14 cellular contexts compared by ENCODE assay signal in genomic region chr2:86158286-86158685, GRCh38. TPM values are rescaled to one million over a fixed set of nuclear protein-coding genes. Genes with fewer than 3 reads are reported as not detected.
DNase-seq lines count a peak whose midpoint lies in the region; ATAC-seq, FAIRE-seq and TF ChIP-seq lines count a peak whose summit lies in the region.
"Had no signal": no experiment of that assay in that cellular context is flagged by ENCODE, and none has a peak within 500 bp of the region (broad histone marks: within the 10 kb centered on the region; RNA-seq: fewer than 3 reads in every experiment).

No MANE protein-coding gene starts in this region.

- H3K27ac ChIP-seq in HCT116 (ENCODE audit: low read depth, low read length), result no peak overlapping the region
- H3K27ac ChIP-seq: C4-2B had no signal

- peaks cover 37 to 52% of the 10 kb centered on the region in 2 experiments; a peak in 3 of 4 replicates for H3K36me3 ChIP-seq in HCT116 (ENCODE audit: control insufficient read depth in 1 of 2, insufficient read depth in 2 of 2, low read length in 2 of 2)

- H4K20me1 ChIP-seq in HCT116 (ENCODE audit: insufficient read depth), result no peaks in the 10 kb centered on the region

- no peak overlapping the region for H2AFZ ChIP-seq in HCT116 (ENCODE audit: low read depth, low read length, poor library complexity, severe bottlenecking)
- H2AFZ ChIP-seq: GM23338 had no signal

- POLR2A ChIA-PET in HCT116 (lab: Charles Lee), result interaction anchor here (1.1 kb wide), 1 partner anchor 13 kb away, joined by 3 read pairs; no protein-coding TSS in a partner anchor

- peaks cover 2% of the 10 kb centered on the region for H3K4me1 Mint-ChIP-seq in T-helper 17 cell
- H3K4me1 Mint-ChIP-seq: GM23338, IgD-negative memory B cell had no signal

- H3K4me1 ChIP-seq in HCT116 (ENCODE audit: control insufficient read depth in 1 of 2, insufficient read depth in 2 of 2, low read length in 2 of 2), result no peaks in the 10 kb centered on the region
- H3K4me1 ChIP-seq: BE2C had no signal

- no peaks in the 10 kb centered on the region for H3K9me2 ChIP-seq in HCT116 (ENCODE audit: insufficient read depth)

- TF ChIP-seq RAD21 in HCT116 (IDR thresholded peaks at IDR 0.05; ENCODE audit: low read depth), result no peak

- no peaks in the 10 kb centered on the region for H3K79me2 ChIP-seq in HCT116 (ENCODE audit: insufficient read depth, low read length)

- H3K4me2 ChIP-seq in HCT116 (ENCODE audit: low read length), result no peak overlapping the region
- H3K4me2 ChIP-seq: GM23338 had no signal

- no peak for DNase-seq in HCT116 (ENCODE audit: low read depth, low spot score)
- DNase-seq in T-helper 17 cell, result no peak
- DNase-seq in myocyte (ENCODE audit: low read depth), result peak; percentile 25
- no peak for DNase-seq in GM19239 (ENCODE audit: insufficient read length, low spot score)
- DNase-seq in activated effector memory CD4-positive, alpha-beta T cell treated with anti-CD3 and anti-CD28 coated beads, Interleukin-2, amount 50 U/mL, for 16 hours, result no peak
- DNase-seq: BE2C; CD4-positive, alpha-beta memory T cell; DMS79; H7 had no signal

- no peak overlapping the region for H3K9ac ChIP-seq in HCT116 (ENCODE audit: low read length)

- no peaks in the 10 kb centered on the region for H3K27me3 ChIP-seq in HCT116 (ENCODE audit: insufficient read depth, low read length)
- H3K27me3 ChIP-seq: BE2C had no signal

- no peak for ATAC-seq in HCT116
- ATAC-seq in T-helper 17 cell, result no peak
- ATAC-seq: GM23338 had no signal

- H3K4me3 ChIP-seq in HCT116 (replicated peaks in 1 of 2; ENCODE audit: low read depth in 1 of 2, low read length in 2 of 2), result no peak overlapping the region
- H3K4me3 ChIP-seq: GM23338 had no signal

- RAD21 ChIA-PET in HCT116 (lab: Charles Lee; ENCODE audit: low non-redundant PET in 1 of 2, low total read pairs in 2 of 2, uncharacterized antibody in 2 of 2, unreplicated experiment in 2 of 2), result no interaction called here

- H3K27me3 Mint-ChIP-seq in T-helper 17 cell, result no peaks in the 10 kb centered on the region
- H3K27me3 Mint-ChIP-seq: CD4-positive, alpha-beta memory T cell; IgD-negative memory B cell had no signal

- peak overlapping the region; percentile 71 for H3K27ac Mint-ChIP-seq in T-helper 17 cell
- H3K27ac Mint-ChIP-seq: GM23338, IgD-negative memory B cell had no signal

- intact Hi-C loops in HCT116 (cut with micrococcal nuclease), result no loop called here

- no peaks in the 10 kb centered on the region for H3K9me3 ChIP-seq in HCT116 (ENCODE audit: control insufficient read depth in 1 of 2, insufficient read depth in 1 of 2, low read depth in 1 of 2, low read length in 2 of 2)
- no peaks in the 10 kb centered on the region for H3K9me3 ChIP-seq in T-helper 17 cell (ENCODE audit: control insufficient read depth, low read length, poor library complexity, severe bottlenecking)
- H3K9me3 ChIP-seq: BE2C had no signal

- BruUV-seq in HCT116 (replicated peaks; lab: Mats Ljungman, UMichigan), result TSS peak; percentile 29

- CTCF ChIA-PET in HCT116 (lab: Charles Lee), result no interaction called here

- no peak for TF ChIP-seq POLR2A in HCT116 (IDR thresholded peaks at IDR 0.05; ENCODE audit: borderline replicate concordance, extremely low read depth, insufficient read depth, insufficient read length)

- no peak for FAIRE-seq in GM19239 (lab: Jason Lieb, UNC)
- FAIRE-seq: A204.1, GM12891 had no signal

- no peak for TF ChIP-seq CTCF in HCT116 (IDR thresholded peaks at IDR 0.05 in 2 of 3, conservative IDR thresholded peaks at IDR 0.05 in 1 of 3; ENCODE audit: borderline replicate concordance in 1 of 3, insufficient read depth in 1 of 3, low read depth in 2 of 3, low read length in 2 of 3)

- no peaks in the 10 kb centered on the region for H3K36me3 Mint-ChIP-seq in T-helper 17 cell (ENCODE audit: low read depth)

- no peak overlapping the region for H3K4me3 Mint-ChIP-seq in T-helper 17 cell
- H3K4me3 Mint-ChIP-seq: CD4-positive, alpha-beta memory T cell; GM23338; IgD-negative memory B cell had no signal

TF ChIP-seq in HCT116, 20 proteins besides CTCF, POLR2A, EP300 and RAD21:
- TF ChIP-seq CBX3 (IDR thresholded peaks at IDR 0.05; ENCODE audit: low read depth), result no peak
- no peak for TF ChIP-seq ATF3 (IDR thresholded peaks at IDR 0.05)
- TF ChIP-seq SRF (IDR thresholded peaks at IDR 0.05; ENCODE audit: low read depth), result no peak
- TF ChIP-seq YY1 (IDR thresholded peaks at IDR 0.05; ENCODE audit: extremely low read depth, insufficient replicate concordance, low read depth, low read length), result no peak
- no peak for TF ChIP-seq REST (IDR thresholded peaks at IDR 0.05; ENCODE audit: low read depth)
- no peak for TF ChIP-seq SP1 (IDR thresholded peaks at IDR 0.05; ENCODE audit: low read depth)
- TF ChIP-seq ZNF274 (IDR thresholded peaks at IDR 0.05; ENCODE audit: low read depth, low read length), result no peak
- no peak for TF ChIP-seq EZH2 (IDR thresholded peaks at IDR 0.05)
- no peak for TF ChIP-seq EZH2phosphoT487 (IDR thresholded peaks at IDR 0.05; ENCODE audit: borderline replicate concordance)
- no peak for TF ChIP-seq SIN3A (IDR thresholded peaks at IDR 0.05; ENCODE audit: low read depth)
- TF ChIP-seq FOSL1 (IDR thresholded peaks at IDR 0.05; ENCODE audit: low read depth), result no peak
- no peak for TF ChIP-seq TCF7L2 (IDR thresholded peaks at IDR 0.05; ENCODE audit: borderline replicate concordance, extremely low read depth, insufficient read depth, insufficient read length)
- TF ChIP-seq ZFX (IDR thresholded peaks at IDR 0.05), result no peak
- TF ChIP-seq ZBTB33 (IDR thresholded peaks at IDR 0.05; ENCODE audit: extremely low read depth, insufficient replicate concordance, low read length), result no peak
- TF ChIP-seq MAX (IDR thresholded peaks at IDR 0.05), result no peak
- no peak for TF ChIP-seq EGR1 (IDR thresholded peaks at IDR 0.05; ENCODE audit: low read depth)
- no peak for TF ChIP-seq CEBPB (IDR thresholded peaks at IDR 0.05; ENCODE audit: low read depth)
- TF ChIP-seq POLR2AphosphoS5 (IDR thresholded peaks at IDR 0.05; ENCODE audit: low read depth, low read length), result no peak

RNA-seq across cellular contexts. Expression of gene IMMT, which starts 37.0 kb away (rescaled TPM):
- total RNA-seq in HCT116 (2021; ENCODE audit: unreplicated experiment) (125 TPM), T-helper 17 cell (10 to 100 TPM; 57.8 to 61.3 TPM), myocyte (71.4 and 93.0 TPM in 2 replicates)
- 64.3 and 90.4 TPM in 2 replicates for polyA plus RNA-seq in HCT116 (2012)
- polyA plus RNA-seq in myocyte (2012), result 53.1 TPM

RNA-seq across cellular contexts. Expression of gene MRPL35, which starts 41.0 kb away (rescaled TPM):
- 50.3 TPM for total RNA-seq in HCT116 (2021; ENCODE audit: unreplicated experiment)
- 25.1 and 34.5 TPM in 2 replicates for polyA plus RNA-seq in HCT116 (2012)
- 1 to 10 TPM; 9.0 to 9.6 TPM for total RNA-seq in T-helper 17 cell
- total RNA-seq in myocyte, result 37.9 and 39.4 TPM in 2 replicates
- 20.5 TPM for polyA plus RNA-seq in myocyte (2012)

RNA-seq across cellular contexts. Expression of gene PTCD3, which starts 52.3 kb away (rescaled TPM):
- total RNA-seq in HCT116 (2021; ENCODE audit: unreplicated experiment) (154 TPM), T-helper 17 cell (100 to 1,000 TPM; 111 to 142 TPM), myocyte (113 and 147 TPM in 2 replicates)
- polyA plus RNA-seq in HCT116 (2012), result 39.4 and 48.8 TPM in 2 replicates
- polyA plus RNA-seq in myocyte (2012), result 31.3 TPM

RNA-seq across cellular contexts. Expression of gene POLR1A, which starts 52.6 kb away (rescaled TPM):
- total RNA-seq in HCT116 (2021; ENCODE audit: unreplicated experiment) (46.6 TPM), T-helper 17 cell (10 to 100 TPM; 17.7 to 19.2 TPM), myocyte (26.0 and 34.3 TPM in 2 replicates)
- polyA plus RNA-seq in HCT116 (2012), result 18.6 and 19.0 TPM in 2 replicates
- polyA plus RNA-seq in myocyte (2012), result 14.6 TPM
